Comparison of ENCODE assay signal across 8 cellular contexts in genomic region chr19:35702223-35703012, GRCh38. TPM values are rescaled to one million over a fixed set of nuclear protein-coding genes. Genes with fewer than 3 reads are reported as not detected.
DNase-seq lines count a peak whose midpoint lies in the region; ATAC-seq and TF ChIP-seq lines count a peak whose summit lies in the region.

No MANE protein-coding gene starts in this region.

- CTCF ChIA-PET in activated CD8-positive, alpha-beta T cell treated with anti-CD3 and anti-CD28 coated beads for 36 hours (lab: Charles Lee), result interaction anchor here (1.2 to 10.5 kb wide), 6 partner anchors 8 to 117 kb away, joined by 4 to 137 read pairs (median 7); no protein-coding TSS in a partner anchor

- peak overlapping the region; percentile 92 to 99 (median 98) for H3K27ac Mint-ChIP-seq in CD4-positive, CD25-positive, alpha-beta regulatory T cell
- peak overlapping the region; percentile 98 for H3K27ac Mint-ChIP-seq in activated CD8-positive, alpha-beta T cell treated with anti-CD3 and anti-CD28 coated beads for 36 hours

- peak overlapping the region; percentile 67 for H3K4me3 ChIP-seq in CD4-positive, CD25-positive, alpha-beta regulatory T cell (ENCODE audit: low read depth, low read length)
- peak overlapping the region; percentile 71 for H3K4me3 ChIP-seq in effector memory CD4-positive, alpha-beta T cell (ENCODE audit: insufficient read depth, low read depth, low read length, poor library complexity, severe bottlenecking)

- no peaks in the 10 kb centered on the region for H3K36me3 Mint-ChIP-seq in CD4-positive, CD25-positive, alpha-beta regulatory T cell
- peaks cover 2% of the 10 kb centered on the region for H3K36me3 Mint-ChIP-seq in activated CD8-positive, alpha-beta T cell treated with anti-CD3 and anti-CD28 coated beads for 36 hours (ENCODE audit: low read depth)

- no peak for TF ChIP-seq CTCF in activated CD8-positive, alpha-beta T cell treated with anti-CD3 and anti-CD28 coated beads for 36 hours (IDR thresholded peaks at IDR 0.05)

- peaks cover 12% of the 10 kb centered on the region for H3K4me1 ChIP-seq in CD4-positive, CD25-positive, alpha-beta regulatory T cell (ENCODE audit: control insufficient read depth, insufficient read depth, low read length, poor library complexity, severe bottlenecking)
- H3K4me1 ChIP-seq in effector memory CD4-positive, alpha-beta T cell (ENCODE audit: control insufficient read depth, insufficient read depth, low read length, poor library complexity, severe bottlenecking), result peaks cover 9% of the 10 kb centered on the region

- DNase-seq in CD4-positive, CD25-positive, alpha-beta regulatory T cell, result peak; percentile 93 to 99 (median 93)
- DNase-seq in NCI-H82 (lab: John Stamatoyannopoulos, UW), result peak; percentile 100
- peak; percentile 99 for DNase-seq in activated CD8-positive, alpha-beta T cell treated with anti-CD3 and anti-CD28 coated beads for 36 hours
- peak; percentile 87 to 92 (median 91) for DNase-seq in effector memory CD4-positive, alpha-beta T cell
- peak; percentile 99 for DNase-seq in medulla oblongata (ENCODE audit: extremely low spot score)
- DNase-seq in stimulated activated CD4-positive, alpha-beta T cell treated with anti-CD3 and anti-CD28 coated beads, TNF-alpha, amount 100 ng/mL, for 48 hours (ENCODE audit: low read depth in 3 of 3), result peak; percentile 83 to 93 (median 89)

- H3K36me3 ChIP-seq in CD4-positive, CD25-positive, alpha-beta regulatory T cell (ENCODE audit: control insufficient read depth, insufficient read depth, low read length), result no peaks in the 10 kb centered on the region
- H3K36me3 ChIP-seq in effector memory CD4-positive, alpha-beta T cell (ENCODE audit: control insufficient read depth, insufficient read depth, low read length), result no peaks in the 10 kb centered on the region

- POLR2A ChIA-PET in activated CD8-positive, alpha-beta T cell treated with anti-CD3 and anti-CD28 coated beads for 36 hours (lab: Charles Lee), result interaction anchor here (0.7 to 10.5 kb wide), 8 partner anchors 10 to 46 kb away, joined by 3 to 215 read pairs (median 5); partner anchors contain the start of genes IGFLR1 and LIN37

- H3K9me3 ChIP-seq in CD4-positive, CD25-positive, alpha-beta regulatory T cell (ENCODE audit: control insufficient read depth in 2 of 2, low read length in 2 of 2), result no peaks in the 10 kb centered on the region
- no peaks in the 10 kb centered on the region for H3K9me3 ChIP-seq in effector memory CD4-positive, alpha-beta T cell (ENCODE audit: control insufficient read depth, low read length)

- peaks cover 3 to 8% (median 6%) of the 10 kb centered on the region in 4 donors for H3K4me1 Mint-ChIP-seq in CD4-positive, CD25-positive, alpha-beta regulatory T cell
- H3K4me1 Mint-ChIP-seq in activated CD8-positive, alpha-beta T cell treated with anti-CD3 and anti-CD28 coated beads for 36 hours (ENCODE audit: low read depth), result peaks cover 13% of the 10 kb centered on the region

- intact Hi-C loops in activated CD8-positive, alpha-beta T cell treated with anti-CD3 and anti-CD28 coated beads for 36 hours (cut with micrococcal nuclease), result loop anchor here (2.0 kb wide), 1 partner anchor 14 kb away; no protein-coding TSS in a partner anchor

- H3K27ac ChIP-seq in CD4-positive, CD25-positive, alpha-beta regulatory T cell (ENCODE audit: insufficient read depth, low read length, poor library complexity, severe bottlenecking), result peak overlapping the region; percentile 73
- peak overlapping the region; percentile 38 for H3K27ac ChIP-seq in effector memory CD4-positive, alpha-beta T cell (ENCODE audit: insufficient read depth, low read length, poor library complexity, severe bottlenecking)

- peaks cover 4% of the 10 kb centered on the region for H3K27me3 Mint-ChIP-seq in CD4-positive, CD25-positive, alpha-beta regulatory T cell
- no peaks in the 10 kb centered on the region for H3K27me3 Mint-ChIP-seq in activated CD8-positive, alpha-beta T cell treated with anti-CD3 and anti-CD28 coated beads for 36 hours

- ATAC-seq in CD4-positive, CD25-positive, alpha-beta regulatory T cell (ENCODE audit: low read depth in 2 of 2), result peak; percentile 100
- peak; percentile 93 for ATAC-seq in GM19438 (IDR thresholded peaks at IDR 0.05; ENCODE audit: low read depth, unreplicated experiment)
- ATAC-seq in HG03571 (IDR thresholded peaks at IDR 0.05; ENCODE audit: unreplicated experiment), result peak; percentile 90
- ATAC-seq in activated CD8-positive, alpha-beta T cell treated with anti-CD3 and anti-CD28 coated beads for 36 hours, result peak; percentile 98

- no peaks in the 10 kb centered on the region for H3K9me3 Mint-ChIP-seq in CD4-positive, CD25-positive, alpha-beta regulatory T cell
- H3K9me3 Mint-ChIP-seq in activated CD8-positive, alpha-beta T cell treated with anti-CD3 and anti-CD28 coated beads for 36 hours, result peaks cover 2% of the 10 kb centered on the region

- no peaks in the 10 kb centered on the region for H3K27me3 ChIP-seq in CD4-positive, CD25-positive, alpha-beta regulatory T cell (ENCODE audit: control insufficient read depth, insufficient read depth, low read length)
- no peaks in the 10 kb centered on the region for H3K27me3 ChIP-seq in effector memory CD4-positive, alpha-beta T cell (replicated peaks; ENCODE audit: control insufficient read depth, insufficient read depth, low read length, poor library complexity, severe bottlenecking)

- peak overlapping the region; percentile 85 to 98 (median 96) for H3K4me3 Mint-ChIP-seq in CD4-positive, CD25-positive, alpha-beta regulatory T cell
- peak overlapping the region; percentile 98 for H3K4me3 Mint-ChIP-seq in activated CD8-positive, alpha-beta T cell treated with anti-CD3 and anti-CD28 coated beads for 36 hours

RNA-seq across cellular contexts. Expression of gene ZBTB32, which starts 1.9 kb away (rescaled TPM):
- 42.0 TPM for total RNA-seq in CD4-positive, CD25-positive, alpha-beta regulatory T cell
- polyA plus RNA-seq in CD4-positive, CD25-positive, alpha-beta regulatory T cell, result 1 to 10 TPM; 3.1 to 5.3 (median 4.6) TPM
- 100 to 1,000 TPM; 410 to 420 TPM for total RNA-seq in activated CD8-positive, alpha-beta T cell treated with anti-CD3 and anti-CD28 coated beads for 36 hours

RNA-seq across cellular contexts. Expression of gene KMT2B, which starts 15.4 kb away (rescaled TPM):
- 73.0 TPM for total RNA-seq in CD4-positive, CD25-positive, alpha-beta regulatory T cell
- polyA plus RNA-seq in CD4-positive, CD25-positive, alpha-beta regulatory T cell, result 1 to 10 TPM in 1 of 4 donors, under 1 TPM in 3; 0.45 to 1.1 (median 0.68) TPM
- 10 to 100 TPM; 62.9 to 63.6 TPM for total RNA-seq in activated CD8-positive, alpha-beta T cell treated with anti-CD3 and anti-CD28 coated beads for 36 hours

RNA-seq across cellular contexts. Expression of gene UPK1A, which starts 36.1 kb away (rescaled TPM):
- not detected for total RNA-seq in CD4-positive, CD25-positive, alpha-beta regulatory T cell
- not detected for polyA plus RNA-seq in CD4-positive, CD25-positive, alpha-beta regulatory T cell
- 1 to 10 TPM; 1.8 to 2.2 TPM for total RNA-seq in activated CD8-positive, alpha-beta T cell treated with anti-CD3 and anti-CD28 coated beads for 36 hours

RNA-seq across cellular contexts. Expression of gene IGFLR1, which starts 39.8 kb away (rescaled TPM):
- total RNA-seq in CD4-positive, CD25-positive, alpha-beta regulatory T cell, result 80.5 TPM
- 100 to 1,000 TPM; 109 to 151 (median 125) TPM for polyA plus RNA-seq in CD4-positive, CD25-positive, alpha-beta regulatory T cell
- 100 to 1,000 TPM; 140 to 143 TPM for total RNA-seq in activated CD8-positive, alpha-beta T cell treated with anti-CD3 and anti-CD28 coated beads for 36 hours

RNA-seq across cellular contexts. Expression of gene U2AF1L4, which starts 42.8 kb away (rescaled TPM):
- total RNA-seq in CD4-positive, CD25-positive, alpha-beta regulatory T cell, result 70.8 TPM
- polyA plus RNA-seq in CD4-positive, CD25-positive, alpha-beta regulatory T cell, result 10 to 100 TPM; 48.4 to 66.5 (median 58.5) TPM
- 10 to 100 TPM; 41.7 to 42.5 TPM for total RNA-seq in activated CD8-positive, alpha-beta T cell treated with anti-CD3 and anti-CD28 coated beads for 36 hours

Comparison
In these comparisons a context has a peak if more than half of its experiments do, and no peak if none do; other contexts are left out.
1. Peak in every context shown above with its lines: DNase-seq, ATAC-seq, H3K4me3 ChIP-seq and H3K27ac ChIP-seq.